Comparison of ENCODE assay signal across 19 cellular contexts in the genomic region with DNA sequence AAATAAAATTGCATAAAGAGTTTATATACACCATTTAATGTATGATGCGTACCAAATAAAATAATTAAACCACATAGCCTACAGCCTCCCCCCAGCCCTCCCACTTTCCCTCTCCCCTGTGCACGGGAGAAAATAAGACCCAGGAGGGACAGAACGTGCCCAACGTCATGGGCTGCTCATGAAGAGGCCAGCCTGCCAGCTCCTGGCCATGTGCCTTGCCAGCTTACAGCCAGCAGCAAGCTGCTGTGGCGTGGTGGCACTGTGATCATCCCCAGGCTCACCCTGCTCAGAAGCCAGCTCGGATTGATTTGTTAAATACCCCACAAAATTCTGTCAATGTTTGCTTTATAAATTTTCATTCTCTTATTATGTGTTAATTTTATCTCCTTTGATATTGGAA. TPM values are rescaled to one million over a fixed set of nuclear protein-coding genes. Genes with fewer than 3 reads are reported as not detected.
A peak's percentile ranks its signal among the peaks of the same experiment; 100 is the strongest.
DNase-seq lines count a peak whose midpoint lies in the region; ATAC-seq and TF ChIP-seq lines count a peak whose summit lies in the region.
"Had no signal": no experiment of that assay in that cellular context is flagged by ENCODE, and none has a peak within 500 bp of the region (broad histone marks: within the 10 kb centered on the region; RNA-seq: fewer than 3 reads in every experiment).

No MANE protein-coding gene starts in this region.

- dilution Hi-C loops in IMR-90 (cut with HindIII; ENCODE audit: low sequenced_read_pairs, unreplicated experiment) = no loop called here

- H3K14ac ChIP-seq in IMR-90 (replicated peaks; ENCODE audit: low read depth, low read length) = no peak overlapping the region

- 17% methylated on average over 2 of the region's 6 CpGs; no CpG with 5 or more reads in 1 of the 2 experiments for WGBS in IMR-90 (ENCODE audit: extremely low coverage in 2 of 2, insufficient read length in 1 of 2), 2 experiments
- 73 to 78% methylated on average over 6 of the region's 6 CpGs for WGBS in heart right ventricle, 2 donors

- H3K23ac ChIP-seq in IMR-90 (ENCODE audit: low read depth, low read length) = no peak overlapping the region

- H3K27me3 ChIP-seq in IMR-90 (ENCODE audit: control insufficient read depth, insufficient read depth, low read length) (no peaks in the 10 kb centered on the region), heart right ventricle (peaks cover 0 to 37% (median 7%) of the 10 kb centered on the region in 7 donors)
- H3K27me3 ChIP-seq: BLaER1 had no signal

- H4K91ac ChIP-seq in IMR-90 (ENCODE audit: insufficient read depth, low read depth, low read length) = no peak overlapping the region

- H3K9me1 ChIP-seq in IMR-90 (ENCODE audit: insufficient read depth, low read length) = no peaks in the 10 kb centered on the region

- CTCF ChIA-PET in IMR-90 (lab: Yijun Ruan, JAX) = no interaction called here

- H3K27ac ChIP-seq in IMR-90 (ENCODE audit: insufficient read depth, low read length) (no peak overlapping the region), heart right ventricle (no peak overlapping the region)
- H3K27ac ChIP-seq: BLaER1 had no signal

- DNase-seq in NCI-H1092 treated with DMSO at 0.1 percent for 48 hours (lab: John Stamatoyannopoulos, UW) (peak; percentile 10), NCI-H1092 (lab: John Stamatoyannopoulos, UW) (no peak), IMR-90 (no peak), heart right ventricle (peak; percentile 36 to 62), islet precursor cell (peak; percentile 20), erythroblast (lab: John Stamatoyannopoulos, UW) (no peak), DMS53 treated with DMSO at 0.1 percent for 48 hours (lab: John Stamatoyannopoulos, UW; ENCODE audit: unreplicated experiment) (no peak)
- DNase-seq: 8988T; AML-193; Caco-2; CD8-positive, alpha-beta memory T cell; DMS79; HCEC 1CT; HFFc6 had no signal

- no peak overlapping the region for H3K18ac ChIP-seq in IMR-90 (ENCODE audit: low read depth, low read length)

- H3K9me3 ChIP-seq in IMR-90 (ENCODE audit: control insufficient read depth, insufficient read depth, low read length) = 0 out of 2 replicates have a peak, but pooled peaks cover 2% of the 10 kb centered on the region
- H3K9me3 ChIP-seq in heart right ventricle = peaks cover 0 to 13% (median 0%) of the 10 kb centered on the region in 11 donors
- H3K9me3 ChIP-seq: BLaER1, Caco-2 had no signal

- H3K79me1 ChIP-seq in IMR-90 (ENCODE audit: low read depth in 1 of 2, low read length in 2 of 2) = no peaks in the 10 kb centered on the region

- peak overlapping the region; percentile 51 for H2AFZ ChIP-seq in IMR-90 (replicated peaks; ENCODE audit: low read length, poor library complexity)

- no peak overlapping the region for H2AK5ac ChIP-seq in IMR-90 (ENCODE audit: low read depth, low read length)

- TF ChIP-seq CTCF in IMR-90 (conservative IDR thresholded peaks at IDR 0.05; ENCODE audit: low read depth, low read length) = no peak
- TF ChIP-seq CTCF in heart right ventricle (IDR thresholded peaks at IDR 0.05) = no peak

- intact Hi-C loops in IMR-90 (cut with micrococcal nuclease) = no loop called here
- intact Hi-C loops in heart right ventricle (cut with DNase I) = no loop called here

- H2BK20ac ChIP-seq in IMR-90 (ENCODE audit: low read depth, low read length) = no peak overlapping the region

- no peak overlapping the region for H4K5ac ChIP-seq in IMR-90 (ENCODE audit: low read depth, low read length)

- in situ Hi-C loops in IMR-90 (cut with MboI; ENCODE audit: low sequenced_read_pairs) = no loop called here

- BruUV-seq in IMR-90 (replicated peaks; lab: Mats Ljungman, UMichigan) = no TSS peak

- no peak for ATAC-seq in IMR-90 (ENCODE audit: low read depth)
- peak; percentile 23 to 98 (median 72) for ATAC-seq in heart right ventricle
- ATAC-seq: GM12878 had no signal

- no peaks in the 10 kb centered on the region for H4K20me1 ChIP-seq in IMR-90 (ENCODE audit: insufficient read depth, low read length)
- H4K20me1 ChIP-seq: BLaER1 had no signal

- POLR2A ChIA-PET in IMR-90 (lab: Charles Lee; ENCODE audit: unreplicated experiment) = no interaction called here

- H2BK5ac ChIP-seq in IMR-90 (ENCODE audit: low read depth, low read length, poor library complexity, severe bottlenecking) = no peak overlapping the region

- H3K4me1 ChIP-seq in IMR-90 (ENCODE audit: control insufficient read depth, insufficient read depth, low read length) = no peaks in the 10 kb centered on the region
- H3K4me1 ChIP-seq in heart right ventricle = no peaks in the 10 kb centered on the region
- H3K4me1 ChIP-seq: Caco-2 had no signal

- H3K56ac ChIP-seq in IMR-90 (ENCODE audit: extremely low read depth, insufficient read depth, low read length) = no peak overlapping the region

- no peak overlapping the region for H2BK120ac ChIP-seq in IMR-90 (ENCODE audit: low read depth, low read length)

- no peak overlapping the region for H2BK15ac ChIP-seq in IMR-90 (ENCODE audit: low read depth, low read length)

- no peak overlapping the region for H4K8ac ChIP-seq in IMR-90 (ENCODE audit: low read depth in 2 of 2, low read length in 2 of 2)

- no peak overlapping the region for H3K4ac ChIP-seq in IMR-90 (ENCODE audit: low read depth, low read length)

- TF ChIP-seq POLR2A in IMR-90 (IDR thresholded peaks at IDR 0.05; ENCODE audit: low read depth, low read length) = no peak
- TF ChIP-seq POLR2A in erythroblast (IDR thresholded peaks at IDR 0.05; ENCODE audit: low read length) = no peak

- TF ChIP-seq RAD21 in IMR-90 (IDR thresholded peaks at IDR 0.05; ENCODE audit: low read length) = no peak

- H3K4me3 ChIP-seq in IMR-90 (ENCODE audit: insufficient read depth, low read depth, low read length) (no peak overlapping the region), heart right ventricle (no peak overlapping the region)
- H3K4me3 ChIP-seq: BLaER1, GM12878 had no signal

- no peak overlapping the region for H3K9ac ChIP-seq in IMR-90 (ENCODE audit: low read depth, low read length)
- H3K9ac ChIP-seq: BLaER1 had no signal

- no peaks in the 10 kb centered on the region for H3K36me3 ChIP-seq in IMR-90 (ENCODE audit: control insufficient read depth, insufficient read depth, low read length)
- no peaks in the 10 kb centered on the region for H3K36me3 ChIP-seq in heart right ventricle
- H3K36me3 ChIP-seq: BLaER1 had no signal

- no peak overlapping the region for H3K4me2 ChIP-seq in IMR-90 (ENCODE audit: low read depth, low read length)
- H3K4me2 ChIP-seq: BLaER1 had no signal

- no peak overlapping the region for H2AK9ac ChIP-seq in IMR-90 (replicated peaks; ENCODE audit: low read depth, low read length, poor library complexity)

TF ChIP-seq in IMR-90, 13 proteins besides CTCF, POLR2A, EP300 and RAD21:
- TF ChIP-seq RCOR1 (IDR thresholded peaks at IDR 0.05; ENCODE audit: insufficient replicate concordance, low read length) (no peak), FOS (IDR thresholded peaks at IDR 0.05; ENCODE audit: low read depth, low read length) (no peak), BHLHE40 (IDR thresholded peaks at IDR 0.05; ENCODE audit: low read depth, low read length) (no peak), MXI1 (IDR thresholded peaks at IDR 0.05; ENCODE audit: borderline replicate concordance, low read depth, low read length) (no peak), MAZ (IDR thresholded peaks at IDR 0.05; ENCODE audit: borderline replicate concordance, low read depth, low read length) (no peak), USF2 (IDR thresholded peaks at IDR 0.05; ENCODE audit: low read depth, low read length) (no peak), CHD1 (IDR thresholded peaks at IDR 0.05; ENCODE audit: low read depth, low read length) (no peak), ELK1 (IDR thresholded peaks at IDR 0.05; ENCODE audit: borderline replicate concordance, low read depth, low read length) (no peak), CEBPB (IDR thresholded peaks at IDR 0.05; ENCODE audit: low read depth, low read length) (no peak), SMC3 (IDR thresholded peaks at IDR 0.05; ENCODE audit: low read depth, low read length) (no peak), NFE2L2 (IDR thresholded peaks at IDR 0.05; ENCODE audit: low read depth, low read length) (no peak), MAFK (IDR thresholded peaks at IDR 0.05; ENCODE audit: low read depth, low read length) (no peak), RFX5 (IDR thresholded peaks at IDR 0.05; ENCODE audit: low read depth, low read length) (no peak)
TF ChIP-seq in IMR-90: peak in this region for 0.

RNA-seq across cellular contexts. Expression of gene GPR148, which starts 7.6 kb away (rescaled TPM):
- total RNA-seq in IMR-90 (2012; rRNA removed) (not detected in 2 replicates), heart right ventricle (not detected)
- polyA plus RNA-seq in IMR-90 (2012; rRNA removed) (not detected in 2 replicates), heart right ventricle (not detected)
- polyA plus RNA-seq in IMR-90 (2012; cell fraction: cytosol; rRNA removed) = not detected in 2 replicates
- not detected in 2 replicates for polyA plus RNA-seq in IMR-90 (2012; cell fraction: nucleus; rRNA removed; ENCODE audit: low replicate concordance)
- total RNA-seq: Caco-2; CD8-positive, alpha-beta memory T cell; G401; GM12878; H4; HFFc6; HT1080 had no signal
- polyA plus RNA-seq: CD8-positive, alpha-beta memory T cell; GM12878 had no signal

RNA-seq across cellular contexts. Expression of gene AMER3, which starts 18.9 kb away (rescaled TPM):
- not detected in 2 replicates for total RNA-seq in IMR-90 (2012; rRNA removed)
- not detected in 2 replicates for polyA plus RNA-seq in IMR-90 (2012; rRNA removed)
- not detected in 2 replicates for polyA plus RNA-seq in IMR-90 (2012; cell fraction: cytosol; rRNA removed)
- polyA plus RNA-seq in IMR-90 (2012; cell fraction: nucleus; rRNA removed; ENCODE audit: low replicate concordance) = not detected in 2 replicates
- not detected for total RNA-seq in heart right ventricle
- not detected for polyA plus RNA-seq in heart right ventricle
- total RNA-seq: CD8-positive, alpha-beta memory T cell; G401; GM12878; H4; HFFc6; HT1080 had no signal
- polyA plus RNA-seq: CD8-positive, alpha-beta memory T cell; GM12878 had no signal

Comparison
In these comparisons a context has a peak if more than half of its experiments do, and no peak if none do; other contexts are left out.
1. DNase-seq: peak in NCI-H1092 treated with DMSO at 0.1 percent for 48 hours (single experiment), heart right ventricle (2 of 2) and islet precursor cell (single experiment); none in NCI-H1092 (single experiment), IMR-90 (single experiment), erythroblast (0 of 2) and DMS53 treated with DMSO at 0.1 percent for 48 hours (single experiment).